17 cellular contexts compared by ENCODE assay signal in genomic region chr10:126080879-126081331, GRCh38.
DNase-seq lines count a peak whose midpoint lies in the region; ATAC-seq and TF ChIP-seq lines count a peak whose summit lies in the region.
"Had no signal": no experiment of that assay in that cellular context is flagged by ENCODE, and none has a peak within 500 bp of the region (broad histone marks: within the 10 kb centered on the region; RNA-seq: fewer than 3 reads in every experiment).

No MANE protein-coding gene starts in this region.

- no peak overlapping the region for H3K4me2 ChIP-seq in mammary epithelial cell (ENCODE audit: insufficient read depth, low read depth, low read length)
- H3K4me2 ChIP-seq in smooth muscle cell: peak overlapping the region; percentile 73
- H3K4me2 ChIP-seq: PC-9 had no signal

- dilution Hi-C loops in mammary epithelial cell (cut with HindIII; ENCODE audit: low sequenced_read_pairs): no loop called here

- TF ChIP-seq POLR2A in breast epithelium (IDR thresholded peaks at IDR 0.05): no peak

- 79% methylated on average over 11 of the region's 11 CpGs for WGBS in mammary epithelial cell (ENCODE audit: low coverage, missing lambda C conversion rate)
- 26% methylated on average over 11 of the region's 11 CpGs for WGBS in smooth muscle cell (ENCODE audit: low lambda C conversion rate)

- H3K27me3 ChIP-seq in breast epithelium (no peaks in the 10 kb centered on the region), mammary epithelial cell (ENCODE audit: insufficient read depth, low read length) (no peaks in the 10 kb centered on the region), left lung (no peaks in the 10 kb centered on the region), smooth muscle cell (ENCODE audit: low read depth) (no peaks in the 10 kb centered on the region), HAP-1 (ENCODE audit: low read depth) (peaks cover 3% of the 10 kb centered on the region; the same call in 1 of the 2 replicates)
- H3K27me3 ChIP-seq: cardiac muscle cell, tibial nerve had no signal

- H3K9me3 ChIP-seq in breast epithelium (peaks cover 0 to 5% of the 10 kb centered on the region in 2 donors), mammary epithelial cell (replicated peaks; ENCODE audit: insufficient read depth, low read length) (no peaks in the 10 kb centered on the region), left lung (no peaks in the 10 kb centered on the region), smooth muscle cell (replicated peaks; ENCODE audit: low read depth) (no peaks in the 10 kb centered on the region), HAP-1 (peaks cover 4% of the 10 kb centered on the region; the same call in 1 of the 2 replicates)
- H3K9me3 ChIP-seq: Caco-2 had no signal

- H3K4me3 ChIP-seq in breast epithelium (no peak overlapping the region), mammary epithelial cell (replicated peaks in 1 of 3; ENCODE audit: insufficient read depth in 1 of 3, low read depth in 2 of 3, low read length in 3 of 3) (no peak overlapping the region), cardiac fibroblast (replicated peaks in 1 of 2; ENCODE audit: low read depth in 2 of 2, low read length in 2 of 2) (no peak overlapping the region), left lung (no peak overlapping the region), smooth muscle cell (peak overlapping the region; percentile 19), HAP-1 (no peak overlapping the region)
- H3K4me3 ChIP-seq: cardiac muscle cell, PC-9, tibial nerve had no signal

- no peak for TF ChIP-seq CTCF in breast epithelium (IDR thresholded peaks at IDR 0.05)
- no peak for TF ChIP-seq CTCF in mammary epithelial cell (conservative IDR thresholded peaks at IDR 0.05 in 1 of 2, IDR thresholded peaks at IDR 0.05 in 1 of 2; ENCODE audit: extremely low read depth in 1 of 2, insufficient read depth in 1 of 2, low read depth in 1 of 2, low read length in 2 of 2)
- TF ChIP-seq CTCF in cardiac fibroblast (IDR thresholded peaks at IDR 0.05; ENCODE audit: low read depth, low read length): no peak
- TF ChIP-seq CTCF in left lung (IDR thresholded peaks at IDR 0.05): no peak
- TF ChIP-seq CTCF in smooth muscle cell (IDR thresholded peaks at IDR 0.05; ENCODE audit: borderline replicate concordance, insufficient read depth, poor library complexity, severe bottlenecking): no peak

- no peaks in the 10 kb centered on the region for H3K36me3 ChIP-seq in breast epithelium
- H3K36me3 ChIP-seq in mammary epithelial cell (ENCODE audit: insufficient read depth, low read length): no peaks in the 10 kb centered on the region
- H3K36me3 ChIP-seq in left lung: no peaks in the 10 kb centered on the region
- H3K36me3 ChIP-seq in smooth muscle cell (ENCODE audit: low read depth): no peaks in the 10 kb centered on the region
- H3K36me3 ChIP-seq in HAP-1 (replicated peaks): no peaks in the 10 kb centered on the region
- H3K36me3 ChIP-seq: cardiac muscle cell, tibial nerve had no signal

- peak; percentile 64 for ATAC-seq in left lung
- ATAC-seq in GM21447 (IDR thresholded peaks at IDR 0.05; ENCODE audit: unreplicated experiment): no peak
- ATAC-seq: activated T-helper 17 cell treated with anti-CD3 and anti-CD28 coated beads, Interleukin-2, amount 50 U/mL, for 72 hours had no signal

- H2AFZ ChIP-seq in mammary epithelial cell (ENCODE audit: low read depth, low read length) (no peak overlapping the region), smooth muscle cell (ENCODE audit: low read depth) (no peak overlapping the region)
- H2AFZ ChIP-seq: PC-9 had no signal

- H3K9ac ChIP-seq in mammary epithelial cell (ENCODE audit: insufficient read depth, low read length) (no peak overlapping the region), smooth muscle cell (ENCODE audit: low read depth) (peak overlapping the region; percentile 38)

- peak overlapping the region; percentile 61 to 75 for H3K27ac ChIP-seq in breast epithelium
- no peak overlapping the region for H3K27ac ChIP-seq in mammary epithelial cell (ENCODE audit: insufficient read depth, low read depth, low read length)
- peak overlapping the region in 1 of 2 donors; percentile 55 for H3K27ac ChIP-seq in left lung
- peak overlapping the region; percentile 84 for H3K27ac ChIP-seq in smooth muscle cell (ENCODE audit: low read depth)
- H3K27ac ChIP-seq: 22Rv1, cardiac muscle cell, epithelial cell of prostate, PC-9, tibial nerve had no signal

- intact Hi-C loops in breast epithelium (cut with DNase I; ENCODE audit: low total_unique reads): no loop called here
- intact Hi-C loops in mammary epithelial cell (cut with micrococcal nuclease): no loop called here
- intact Hi-C loops in left lung (cut with DNase I): no loop called here

- H4K20me1 ChIP-seq in mammary epithelial cell (ENCODE audit: insufficient read depth, low read length) (no peaks in the 10 kb centered on the region), smooth muscle cell (ENCODE audit: low read depth) (no peaks in the 10 kb centered on the region)

- CTCF ChIA-PET in mammary epithelial cell (lab: Charles Lee; ENCODE audit: low non-redundant PET): no interaction called here

- H3K4me1 ChIP-seq in breast epithelium (peaks cover 0 to 7% of the 10 kb centered on the region in 2 donors), mammary epithelial cell (ENCODE audit: insufficient read depth, low read length) (peaks cover 1% of the 10 kb centered on the region), left lung (no peaks in the 10 kb centered on the region), smooth muscle cell (ENCODE audit: low read depth) (peaks cover 7% of the 10 kb centered on the region), HAP-1 (no peaks in the 10 kb centered on the region)
- H3K4me1 ChIP-seq: Caco-2, tibial nerve had no signal

- BruUV-seq in mammary epithelial cell (replicated peaks; lab: Mats Ljungman, UMichigan): no TSS peak

- H3K79me2 ChIP-seq in mammary epithelial cell (ENCODE audit: insufficient read depth, low read length) (no peaks in the 10 kb centered on the region), smooth muscle cell (ENCODE audit: low read depth) (no peaks in the 10 kb centered on the region)

- peaks cover 7% of the 10 kb centered on the region for H3F3A ChIP-seq in smooth muscle cell (ENCODE audit: low read depth)

- in situ Hi-C loops in mammary epithelial cell (cut with MboI; ENCODE audit: low sequenced_read_pairs in 2 of 2) (no loop called here), HAP-1 (cut with MboI; ENCODE audit: low sequenced_read_pairs) (no loop called here)

- DNase-seq in breast epithelium (ENCODE audit: low spot score in 2 of 2): no peak
- DNase-seq in mammary epithelial cell: no peak
- DNase-seq in cardiac fibroblast (ENCODE audit: low read depth in 2 of 2): peak; percentile 68
- no peak for DNase-seq in left lung
- no peak for DNase-seq in smooth muscle cell (lab: John Stamatoyannopoulos, UW; ENCODE audit: unreplicated experiment)
- no peak for DNase-seq in HAP-1 (ENCODE audit: low spot score in 2 of 2)
- no peak for DNase-seq in inferior parietal cortex (ENCODE audit: extremely low spot score)
- DNase-seq: activated CD4-positive, alpha-beta T cell treated with anti-CD3 and anti-CD28 coated beads, Interleukin-2, amount 50 U/mL, for 1 hour; Caco-2; NCI-H1417 treated with DMSO at 0.1 percent for 48 hours; PC-9 had no signal

Comparison
In these comparisons a context has a peak if more than half of its experiments do, and no peak if none do; other contexts are left out.
1. DNase-seq: peak in cardiac fibroblast (2 of 2); none in breast epithelium (0 of 2), mammary epithelial cell (single experiment), left lung (0 of 2), smooth muscle cell (single experiment), HAP-1 (0 of 2) and inferior parietal cortex (single experiment).